2 cellular contexts compared by ENCODE assay signal in genomic region chr1:164624393-164624792, GRCh38.
TF ChIP-seq lines count a peak whose summit lies in the region.

No MANE protein-coding gene starts in this region.

TF ChIP-seq in A549, 52 proteins besides CTCF, POLR2A, EP300 and RAD21 (continued from another document):
- no peak for TF ChIP-seq EHF (CRISPR knock-in tag; IDR thresholded peaks at IDR 0.05)
- TF ChIP-seq NR3C1 (IDR thresholded peaks at IDR 0.05): no peak

TF ChIP-seq in IMR-90, 13 proteins besides CTCF, POLR2A, EP300 and RAD21 (continued from another document):
- no peak for TF ChIP-seq ELK1 (IDR thresholded peaks at IDR 0.05; ENCODE audit: borderline replicate concordance, low read depth, low read length)
- no peak for TF ChIP-seq MXI1 (IDR thresholded peaks at IDR 0.05; ENCODE audit: borderline replicate concordance, low read depth, low read length)
